In genomic region chr2:111161971-111162370, GRCh38 we compare ENCODE assay signal across 14 cellular contexts. TPM values are rescaled to one million over a fixed set of nuclear protein-coding genes. Genes with fewer than 3 reads are reported as not detected.
A peak's percentile ranks its signal among the peaks of the same experiment; 100 is the strongest.
DNase-seq lines count a peak whose midpoint lies in the region; ATAC-seq, FAIRE-seq and TF ChIP-seq lines count a peak whose summit lies in the region.
"Had no signal": no experiment of that assay in that cellular context is flagged by ENCODE, and none has a peak within 500 bp of the region (broad histone marks: within the 10 kb centered on the region; RNA-seq: fewer than 3 reads in every experiment).

No MANE protein-coding gene starts in this region.

- H3K27ac ChIP-seq in left ventricle myocardium inferior (replicated peaks) = peak overlapping the region; percentile 67
- no peak overlapping the region for H3K27ac ChIP-seq in small intestine (ENCODE audit: low read depth in 1 of 2, low read length in 1 of 2)
- H3K27ac ChIP-seq: C4-2B, colonic mucosa had no signal

- H3K27me3 ChIP-seq in left ventricle myocardium inferior (ENCODE audit: low read depth) = no peaks in the 10 kb centered on the region
- H3K27me3 ChIP-seq in small intestine (ENCODE audit: control insufficient read depth in 2 of 2, insufficient read depth in 2 of 2, low read length in 2 of 2) = no peaks in the 10 kb centered on the region
- H3K27me3 ChIP-seq: colonic mucosa had no signal

- intact Hi-C loops in left ventricle myocardium inferior (cut with micrococcal nuclease) = no loop called here

- no peak for TF ChIP-seq CTCF in left ventricle myocardium inferior (IDR thresholded peaks at IDR 0.05; ENCODE audit: borderline replicate concordance)

- WGBS in small intestine, 3 donors = 24 to 75% (median 56%) methylated on average over 12 of the region's 12 CpGs

- DNase-seq in NCI-H1105 treated with DMSO at 0.1 percent for 48 hours (lab: John Stamatoyannopoulos, UW) = peak; percentile 96
- DNase-seq in SHP77 treated with DMSO at 0.1 percent for 48 hours (lab: John Stamatoyannopoulos, UW) = peak; percentile 28
- peak; percentile 62 for DNase-seq in left ventricle myocardium inferior
- DNase-seq in small intestine = peak; percentile 32
- DNase-seq in cortex of kidney (lab: John Stamatoyannopoulos, UW) = no peak
- no peak for DNase-seq in activated effector memory CD4-positive, alpha-beta T cell treated with Interleukin-2 at 50 U/mL for 16 hours
- DNase-seq: activated CD4-positive, alpha-beta memory T cell treated with anti-CD3 and anti-CD28 coated beads for 36 hours; activated naive CD4-positive, alpha-beta T cell; colonic mucosa; foreskin fibroblast; T-helper 1 cell had no signal

- no peak overlapping the region for H3K4me3 ChIP-seq in left ventricle myocardium inferior
- no peak overlapping the region for H3K4me3 ChIP-seq in small intestine (ENCODE audit: low read depth in 1 of 2, low read length in 2 of 2)
- H3K4me3 ChIP-seq: colonic mucosa had no signal

- H3K36me3 ChIP-seq in left ventricle myocardium inferior (peaks cover 10% of the 10 kb centered on the region), small intestine (ENCODE audit: control insufficient read depth in 2 of 2, insufficient read depth in 2 of 2, low read length in 2 of 2) (peaks cover 4 to 6% of the 10 kb centered on the region in 2 donors)
- H3K36me3 ChIP-seq: colonic mucosa had no signal

- H3K4me1 ChIP-seq in left ventricle myocardium inferior = peaks cover 50% of the 10 kb centered on the region
- H3K4me1 ChIP-seq in small intestine (ENCODE audit: control insufficient read depth in 2 of 2, insufficient read depth in 1 of 2, low read depth in 1 of 2, low read length in 1 of 2) = no peaks in the 10 kb centered on the region
- H3K4me1 ChIP-seq: colonic mucosa had no signal

- H3K9me3 ChIP-seq in left ventricle myocardium inferior (replicated peaks) (no peaks in the 10 kb centered on the region), small intestine (ENCODE audit: control insufficient read depth, low read depth) (no peaks in the 10 kb centered on the region)
- H3K9me3 ChIP-seq: colonic mucosa had no signal

- ATAC-seq in GM19455 (IDR thresholded peaks at IDR 0.05; ENCODE audit: unreplicated experiment) (no peak), HG03196 (IDR thresholded peaks at IDR 0.05; ENCODE audit: unreplicated experiment) (no peak)

- FAIRE-seq in small intestine (lab: Jason Lieb, UNC) = no peak

RNA-seq across cellular contexts. Expression of gene BCL2L11, which starts 41.3 kb away (rescaled TPM):
- total RNA-seq in left ventricle myocardium inferior = 8.4 TPM
- polyA plus RNA-seq in small intestine = 10 to 100 TPM in 2 of 3 donors, 1 to 10 TPM in 1; 8.5 to 10.8 (median 10.3) TPM

Comparison
In these comparisons a context has a peak if more than half of its experiments do, and no peak if none do; other contexts are left out.
1. DNase-seq: peak in NCI-H1105 treated with DMSO at 0.1 percent for 48 hours (single experiment), SHP77 treated with DMSO at 0.1 percent for 48 hours (single experiment), left ventricle myocardium inferior (single experiment) and small intestine (single experiment); none in cortex of kidney (single experiment) and activated effector memory CD4-positive, alpha-beta T cell treated with Interleukin-2 at 50 U/mL for 16 hours (single experiment).